ENCODE assay signal across 19 cellular contexts in the genomic region with DNA sequence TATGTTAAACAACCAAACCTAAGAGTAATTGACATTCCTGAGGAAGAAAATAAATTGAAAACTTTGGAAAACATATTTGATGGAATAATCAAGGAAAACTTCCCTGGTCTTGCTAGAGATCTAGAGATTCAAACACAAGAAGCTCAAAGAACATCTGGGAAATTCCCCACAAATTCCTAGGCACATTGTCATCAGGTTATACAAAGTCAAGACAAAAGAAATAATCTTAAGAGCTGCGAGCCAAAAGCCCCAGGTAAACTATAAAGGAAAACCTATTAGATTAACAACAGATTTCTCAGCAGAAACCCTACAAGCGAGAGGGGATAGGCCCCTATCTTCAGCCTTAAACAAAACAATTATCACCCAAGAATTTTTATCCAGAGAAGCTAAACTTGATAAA.
DNase-seq lines count a peak whose midpoint lies in the region; ATAC-seq and TF ChIP-seq lines count a peak whose summit lies in the region.
"Had no signal": no experiment of that assay in that cellular context is flagged by ENCODE, and none has a peak within 500 bp of the region (broad histone marks: within the 10 kb centered on the region; RNA-seq: fewer than 3 reads in every experiment).

No MANE protein-coding gene starts in this region.

- H2BK15ac ChIP-seq in H9 (ENCODE audit: low read depth, low read length) = no peak overlapping the region

- H3T11ph ChIP-seq in H9 (ENCODE audit: low read length) = no peak overlapping the region

- no peak overlapping the region for H3K4ac ChIP-seq in H9 (ENCODE audit: low read depth, low read length)

- no peaks in the 10 kb centered on the region for H3K79me1 ChIP-seq in H9 (ENCODE audit: insufficient read depth, low read depth, low read length, poor library complexity, severe bottlenecking)

- H4K8ac ChIP-seq in H9 (replicated peaks; ENCODE audit: insufficient read length, low read depth, low read length) = no peak overlapping the region

- no peak overlapping the region for H3K56ac ChIP-seq in H9 (ENCODE audit: insufficient read length, low read depth, low read length)

- H3K27me3 Mint-ChIP-seq in H9 (ENCODE audit: low read depth) = no peaks in the 10 kb centered on the region
- H3K27me3 Mint-ChIP-seq in CD14-positive monocyte (ENCODE audit: low read depth in 3 of 3) = no peaks in the 10 kb centered on the region
- H3K27me3 Mint-ChIP-seq: CD4-positive, alpha-beta T cell; IgD-negative memory B cell had no signal

- H2BK120ac ChIP-seq in H9 (ENCODE audit: low read depth, low read length, poor library complexity, severe bottlenecking) = no peak overlapping the region

- no peak overlapping the region for H2BK5ac ChIP-seq in H9 (ENCODE audit: insufficient read length, low read length)

- no peak overlapping the region for H3K9ac ChIP-seq in H9 (ENCODE audit: extremely low read depth, insufficient read length, low read length)
- H3K9ac ChIP-seq in HUES64 (ENCODE audit: low read depth, low read length) = no peak overlapping the region
- H3K9ac ChIP-seq in iPS-18a (ENCODE audit: low read length) = no peak overlapping the region
- H3K9ac ChIP-seq in smooth muscle cell (ENCODE audit: low read depth) = no peak overlapping the region

- H3K27ac ChIP-seq in H9 (ENCODE audit: insufficient read length, low read depth, low read length) = no peak overlapping the region
- peak overlapping the region; percentile 60; the same call in 1 of the 2 replicates for H3K27ac ChIP-seq in HUES64 (ENCODE audit: low read depth, low read length)
- H3K27ac ChIP-seq in iPS-18a (ENCODE audit: low read length) = peak overlapping the region; percentile 20
- H3K27ac ChIP-seq in smooth muscle cell (ENCODE audit: low read depth) = no peak overlapping the region

- H3K4me3 Mint-ChIP-seq in H9 (no peak overlapping the region), CD14-positive monocyte (no peak overlapping the region)
- H3K4me3 Mint-ChIP-seq: CD4-positive, alpha-beta T cell; IgD-negative memory B cell had no signal

- no peaks in the 10 kb centered on the region for H3K79me2 ChIP-seq in H9 (ENCODE audit: insufficient read depth, low read length)
- no peaks in the 10 kb centered on the region for H3K79me2 ChIP-seq in smooth muscle cell (ENCODE audit: low read depth)

- H3K4me2 ChIP-seq in H9 (ENCODE audit: insufficient read depth, insufficient read length, low read length) = no peak overlapping the region
- H3K4me2 ChIP-seq in smooth muscle cell = no peak overlapping the region

- H2AFZ ChIP-seq in H9 (ENCODE audit: low read length) = no peak overlapping the region
- no peak overlapping the region for H2AFZ ChIP-seq in smooth muscle cell (ENCODE audit: low read depth)

- H4K20me1 ChIP-seq in H9 (ENCODE audit: control insufficient read depth, insufficient read depth, insufficient read length) = no peaks in the 10 kb centered on the region
- H4K20me1 ChIP-seq in smooth muscle cell (ENCODE audit: low read depth) = no peaks in the 10 kb centered on the region

- H3K27ac Mint-ChIP-seq in H9 (peak overlapping the region in 2 of 3 experiments; percentile 78 to 82; a peak in 5 of 7 replicates), CD14-positive monocyte (no peak overlapping the region)
- H3K27ac Mint-ChIP-seq: CD4-positive, alpha-beta T cell; IgD-negative memory B cell had no signal

- intact Hi-C loops in CD14-positive monocyte (cut with micrococcal nuclease) = no loop called here

- no peak overlapping the region for H3K4me3 ChIP-seq in HUES64 (ENCODE audit: low read length)
- H3K4me3 ChIP-seq in iPS-18a (ENCODE audit: low read length) = no peak overlapping the region
- no peak overlapping the region for H3K4me3 ChIP-seq in smooth muscle cell

- H3K27me3 ChIP-seq in H9 (ENCODE audit: insufficient read depth, low read length) = no peaks in the 10 kb centered on the region
- H3K27me3 ChIP-seq in HUES64 (ENCODE audit: insufficient read depth, low read length) = no peaks in the 10 kb centered on the region
- H3K27me3 ChIP-seq in iPS-18a (ENCODE audit: control insufficient read depth, insufficient read depth, low read length) = no peaks in the 10 kb centered on the region
- no peaks in the 10 kb centered on the region for H3K27me3 ChIP-seq in smooth muscle cell (ENCODE audit: low read depth)
- H3K27me3 ChIP-seq: BE2C had no signal

- no peak for DNase-seq in H9
- no peak for DNase-seq in smooth muscle cell (lab: John Stamatoyannopoulos, UW; ENCODE audit: unreplicated experiment)
- DNase-seq in CD14-positive monocyte (ENCODE audit: low spot score) = no peak
- DNase-seq in NCI-H187 treated with DMSO at 0.1 percent for 48 hours (lab: John Stamatoyannopoulos, UW) = no peak
- DNase-seq: ACHN; BE2C; C1 segment of cervical spinal cord; CD4-positive, alpha-beta T cell; DMS153; DMS79; GF-D8; H7; Karpas-422; KBM-7 had no signal

- H2BK20ac ChIP-seq in H9 (ENCODE audit: low read depth, low read length, poor library complexity, severe bottlenecking) = no peak overlapping the region

- no peaks in the 10 kb centered on the region for H3K36me3 ChIP-seq in HUES64 (ENCODE audit: insufficient read depth, low read length)
- H3K36me3 ChIP-seq in iPS-18a (ENCODE audit: control insufficient read depth, low read depth, low read length) = no peaks in the 10 kb centered on the region
- no peaks in the 10 kb centered on the region for H3K36me3 ChIP-seq in smooth muscle cell (ENCODE audit: low read depth)
- H3K36me3 ChIP-seq: BE2C had no signal

- H3K36me3 Mint-ChIP-seq in H9 (ENCODE audit: insufficient read depth in 1 of 3, low read depth in 3 of 3) (peaks cover 2 to 17% (median 5%) of the 10 kb centered on the region in 3 experiments; a peak in 4 of 7 replicates), CD14-positive monocyte (no peaks in the 10 kb centered on the region)
- H3K36me3 Mint-ChIP-seq: IgD-negative memory B cell had no signal

- H3K9me3 ChIP-seq in H9 (ENCODE audit: control insufficient read depth, low read depth, low read length) (no peaks in the 10 kb centered on the region), HUES64 (ENCODE audit: insufficient read depth, low read depth, low read length) (peaks cover 4% of the 10 kb centered on the region; the same call in 1 of the 2 replicates), iPS-18a (ENCODE audit: control insufficient read depth, low read depth, low read length) (no peaks in the 10 kb centered on the region), smooth muscle cell (replicated peaks; ENCODE audit: low read depth) (no peaks in the 10 kb centered on the region)
- H3K9me3 ChIP-seq: BE2C had no signal

- H4K91ac ChIP-seq in H9 (ENCODE audit: insufficient read length, low read depth, low read length) = no peak overlapping the region

- no peak overlapping the region for H3K18ac ChIP-seq in H9 (ENCODE audit: insufficient read length, low read depth, low read length)

- no CpG with 5 or more reads among the region's 2 CpGs for WGBS in H9 (ENCODE audit: extremely low coverage, insufficient read length, low lambda C conversion rate)
- WGBS in HUES64 = 59% methylated on average over 2 of the region's 2 CpGs
- 65% methylated on average over 2 of the region's 2 CpGs for WGBS in smooth muscle cell (ENCODE audit: low lambda C conversion rate)

- H3F3A ChIP-seq in smooth muscle cell (ENCODE audit: low read depth) = no peaks in the 10 kb centered on the region

- H2AK5ac ChIP-seq in H9 (ENCODE audit: insufficient read length, low read length) = no peak overlapping the region

- H3K14ac ChIP-seq in H9 (ENCODE audit: insufficient read depth, low read length) = no peak overlapping the region

- H3K9me3 Mint-ChIP-seq in H9 (no peaks in the 10 kb centered on the region; a peak in 2 of 5 replicates), CD14-positive monocyte (peaks cover 0 to 10% (median 3%) of the 10 kb centered on the region in 7 donors)

- peaks cover 22 to 25% of the 10 kb centered on the region in 2 experiments for H3K4me1 Mint-ChIP-seq in H9
- no peaks in the 10 kb centered on the region for H3K4me1 Mint-ChIP-seq in CD14-positive monocyte
- H3K4me1 Mint-ChIP-seq: IgD-negative memory B cell had no signal

- H2BK12ac ChIP-seq in H9 (ENCODE audit: insufficient read length, low read depth, low read length) = no peak overlapping the region

- no peak overlapping the region for H4K5ac ChIP-seq in H9 (ENCODE audit: insufficient read length, low read depth, low read length)

- no peaks in the 10 kb centered on the region for H3K4me1 ChIP-seq in H9 (ENCODE audit: insufficient read depth, low read length)
- H3K4me1 ChIP-seq in HUES64 (ENCODE audit: insufficient read depth, low read length) = peaks cover 11% of the 10 kb centered on the region
- peaks cover 11% of the 10 kb centered on the region for H3K4me1 ChIP-seq in iPS-18a (ENCODE audit: control insufficient read depth, low read depth, low read length)
- H3K4me1 ChIP-seq in smooth muscle cell (ENCODE audit: low read depth) = no peaks in the 10 kb centered on the region
- H3K4me1 ChIP-seq: BE2C had no signal

- no peak overlapping the region for H3K23ac ChIP-seq in H9 (ENCODE audit: insufficient read length, low read depth, low read length)

- no peak for ATAC-seq in GM21515 (IDR thresholded peaks at IDR 0.05; ENCODE audit: unreplicated experiment)
- ATAC-seq: HepG2 had no signal

- TF ChIP-seq CTCF in H9 (conservative IDR thresholded peaks at IDR 0.05) (no peak), smooth muscle cell (IDR thresholded peaks at IDR 0.05; ENCODE audit: borderline replicate concordance, insufficient read depth, poor library complexity, severe bottlenecking) (no peak), CD14-positive monocyte (IDR thresholded peaks at IDR 0.05) (no peak)

- H3K23me2 ChIP-seq in H9 (ENCODE audit: insufficient read length, low read depth, low read length, poor library complexity, severe bottlenecking) = no peaks in the 10 kb centered on the region

Comparison
In these comparisons a context has a peak if more than half of its experiments do, and no peak if none do; other contexts are left out.
1. H3K27ac ChIP-seq: peak in HUES64 (single experiment) and iPS-18a (single experiment); none in H9 (single experiment) and smooth muscle cell (single experiment).
2. H3K27ac Mint-ChIP-seq: peak in H9 (2 of 3); none in CD14-positive monocyte (0 of 7).